In the genomic region with DNA sequence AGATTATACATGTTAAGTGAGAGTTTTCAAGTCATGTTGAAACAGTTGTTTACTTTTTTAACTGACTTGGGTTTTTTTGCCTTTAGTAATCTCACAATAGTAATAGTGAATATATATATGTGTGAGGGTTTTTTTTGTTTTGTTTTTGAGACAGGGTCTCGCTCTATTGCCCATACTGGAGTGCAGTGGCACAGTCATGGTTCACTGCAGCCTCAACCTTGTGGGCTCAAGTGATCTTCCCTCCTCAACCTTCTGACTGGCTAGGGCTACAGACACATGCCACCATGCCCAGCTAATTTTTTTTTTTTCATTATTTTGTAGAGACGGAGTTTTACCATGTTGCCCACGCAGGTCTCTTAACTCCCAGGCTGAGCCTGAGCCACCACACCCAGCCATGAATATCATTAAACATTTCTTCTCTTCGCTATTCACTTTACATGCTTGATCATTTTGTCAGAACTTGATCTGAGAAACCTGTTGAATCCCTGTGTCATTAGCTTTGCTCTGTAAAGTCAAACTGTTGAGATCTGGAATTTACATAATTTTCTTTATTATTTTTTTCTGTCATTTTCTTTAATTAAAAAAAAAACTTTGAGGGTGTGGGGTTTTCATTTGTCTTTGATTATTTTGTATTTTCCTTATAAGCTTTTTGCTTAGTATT, we compare ENCODE assay signal across 1 cellular context.
TF ChIP-seq lines count a peak whose summit lies in the region.

No MANE protein-coding gene starts in this region.

TF ChIP-seq in GM12878, 131 proteins besides CTCF, POLR2A, EP300 and RAD21 (continued from another document):
- TF ChIP-seq, protein P1, sequence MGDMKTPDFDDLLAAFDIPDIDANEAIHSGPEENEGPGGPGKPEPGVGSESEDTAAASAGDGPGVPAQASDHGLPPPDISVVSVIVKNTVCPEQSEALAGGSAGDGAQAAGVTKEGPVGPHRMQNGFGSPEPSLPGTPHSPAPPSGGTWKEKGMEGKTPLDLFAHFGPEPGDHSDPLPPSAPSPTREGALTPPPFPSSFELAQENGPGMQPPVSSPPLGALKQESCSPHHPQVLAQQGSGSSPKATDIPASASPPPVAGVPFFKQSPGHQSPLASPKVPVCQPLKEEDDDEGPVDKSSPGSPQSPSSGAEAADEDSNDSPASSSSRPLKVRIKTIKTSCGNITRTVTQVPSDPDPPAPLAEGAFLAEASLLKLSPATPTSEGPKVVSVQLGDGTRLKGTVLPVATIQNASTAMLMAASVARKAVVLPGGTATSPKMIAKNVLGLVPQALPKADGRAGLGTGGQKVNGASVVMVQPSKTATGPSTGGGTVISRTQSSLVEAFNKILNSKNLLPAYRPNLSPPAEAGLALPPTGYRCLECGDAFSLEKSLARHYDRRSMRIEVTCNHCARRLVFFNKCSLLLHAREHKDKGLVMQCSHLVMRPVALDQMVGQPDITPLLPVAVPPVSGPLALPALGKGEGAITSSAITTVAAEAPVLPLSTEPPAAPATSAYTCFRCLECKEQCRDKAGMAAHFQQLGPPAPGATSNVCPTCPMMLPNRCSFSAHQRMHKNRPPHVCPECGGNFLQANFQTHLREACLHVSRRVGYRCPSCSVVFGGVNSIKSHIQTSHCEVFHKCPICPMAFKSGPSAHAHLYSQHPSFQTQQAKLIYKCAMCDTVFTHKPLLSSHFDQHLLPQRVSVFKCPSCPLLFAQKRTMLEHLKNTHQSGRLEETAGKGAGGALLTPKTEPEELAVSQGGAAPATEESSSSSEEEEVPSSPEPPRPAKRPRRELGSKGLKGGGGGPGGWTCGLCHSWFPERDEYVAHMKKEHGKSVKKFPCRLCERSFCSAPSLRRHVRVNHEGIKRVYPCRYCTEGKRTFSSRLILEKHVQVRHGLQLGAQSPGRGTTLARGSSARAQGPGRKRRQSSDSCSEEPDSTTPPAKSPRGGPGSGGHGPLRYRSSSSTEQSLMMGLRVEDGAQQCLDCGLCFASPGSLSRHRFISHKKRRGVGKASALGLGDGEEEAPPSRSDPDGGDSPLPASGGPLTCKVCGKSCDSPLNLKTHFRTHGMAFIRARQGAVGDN (IDR thresholded peaks at IDR 0.05): no peak
TF ChIP-seq in GM12878: peak in this region for 5.
